1 cellular context compared by ENCODE assay signal in the genomic region with DNA sequence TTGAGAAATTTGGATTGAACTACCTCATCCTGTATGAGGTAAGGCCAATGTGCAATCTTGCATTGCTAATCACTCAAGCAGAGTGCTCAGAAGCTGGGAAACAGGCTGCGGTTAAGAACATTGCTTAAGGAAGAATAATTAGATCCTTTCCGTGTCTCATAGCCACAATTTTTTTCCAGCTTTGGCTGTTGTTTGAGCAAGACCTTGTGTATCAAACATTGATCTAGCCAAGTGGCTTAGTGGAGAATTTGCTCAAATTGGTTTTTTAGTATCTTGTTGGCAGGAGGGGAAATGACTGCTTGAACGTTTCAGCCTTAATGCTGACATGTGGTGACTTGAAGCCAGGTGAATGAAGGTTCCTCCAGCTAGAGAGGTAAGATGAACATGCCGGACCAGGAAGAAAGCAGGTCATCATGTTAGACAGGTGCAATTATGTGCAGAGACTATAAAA.
TF ChIP-seq lines count a peak whose summit lies in the region.

No MANE protein-coding gene starts in this region.

TF ChIP-seq in IMR-90, 13 proteins besides CTCF, POLR2A, EP300 and RAD21 (continued from another document):
- peak; percentile 55 for TF ChIP-seq FOS (IDR thresholded peaks at IDR 0.05; ENCODE audit: low read depth, low read length)
- no peak for TF ChIP-seq MAFK (IDR thresholded peaks at IDR 0.05; ENCODE audit: low read depth, low read length)
- no peak for TF ChIP-seq MXI1 (IDR thresholded peaks at IDR 0.05; ENCODE audit: borderline replicate concordance, low read depth, low read length)
